13 cellular contexts compared by ENCODE assay signal in genomic region chr19:46782355-46783019, GRCh38. TPM values are rescaled to one million over a fixed set of nuclear protein-coding genes. Genes with fewer than 3 reads are reported as not detected.
DNase-seq lines count a peak whose midpoint lies in the region; ATAC-seq, FAIRE-seq and TF ChIP-seq lines count a peak whose summit lies in the region.
"Had no signal": no experiment of that assay in that cellular context is flagged by ENCODE, and none has a peak within 500 bp of the region (broad histone marks: within the 10 kb centered on the region; RNA-seq: fewer than 3 reads in every experiment).

No MANE protein-coding gene starts in this region.

- H3K4me1 Mint-ChIP-seq in activated CD8-positive, alpha-beta T cell treated with anti-CD3 and anti-CD28 coated beads, Interleukin-2, amount 10 ng/mL, durations not matched to agents 7 days and 5 days (ENCODE audit: low read depth): peaks cover 70% of the 10 kb centered on the region

- H3K27me3 ChIP-seq in BLaER1 (no peaks in the 10 kb centered on the region), keratinocyte (ENCODE audit: control insufficient read depth, extremely low read depth, insufficient read depth, low read length) (no peaks in the 10 kb centered on the region), dorsolateral prefrontal cortex (peaks cover 0 to 13% (median under 1%) of the 10 kb centered on the region in 45 donors)

- H3K4me2 ChIP-seq in BLaER1 (peak overlapping the region; percentile 92), keratinocyte (ENCODE audit: control insufficient read depth, extremely low read depth, insufficient read depth, low read depth, low read length) (no peak overlapping the region)

- H3K36me3 ChIP-seq in BLaER1 (peaks cover 88% of the 10 kb centered on the region), keratinocyte (ENCODE audit: control insufficient read depth in 2 of 2, extremely low read depth in 1 of 2, insufficient read depth in 2 of 2, low read length in 2 of 2) (peaks cover 23 to 55% of the 10 kb centered on the region in 2 experiments)

- CTCF ChIA-PET in GM10248 (lab: Yijun Ruan, JAX): no interaction called here
- CTCF ChIA-PET in activated CD8-positive, alpha-beta T cell treated with anti-CD3 and anti-CD28 coated beads, Interleukin-2, amount 10 ng/mL, durations not matched to agents 7 days and 5 days (lab: Charles Lee): no interaction called here

- no peaks in the 10 kb centered on the region for H3K9me3 ChIP-seq in BLaER1
- H3K9me3 ChIP-seq in keratinocyte (ENCODE audit: control insufficient read depth, low read depth, low read length): no peaks in the 10 kb centered on the region

- H3K27ac ChIP-seq in BLaER1 (peak overlapping the region; percentile 28), keratinocyte (ENCODE audit: control insufficient read depth, insufficient read depth, low read length) (peak overlapping the region; percentile 5), dorsolateral prefrontal cortex (no peak overlapping the region)

- peaks cover 83% of the 10 kb centered on the region for H3K36me3 Mint-ChIP-seq in activated CD8-positive, alpha-beta T cell treated with anti-CD3 and anti-CD28 coated beads, Interleukin-2, amount 10 ng/mL, durations not matched to agents 7 days and 5 days (ENCODE audit: low read depth)

- no peak for TF ChIP-seq CTCF in GM10248 (IDR thresholded peaks at IDR 0.05; ENCODE audit: control extremely low read depth, extremely low read depth, low read depth, missing control alignments)
- TF ChIP-seq CTCF in keratinocyte (optimal IDR thresholded peaks at IDR 0.05 in 1 of 3, IDR thresholded peaks at IDR 0.05 in 1 of 3, conservative IDR thresholded peaks at IDR 0.05 in 1 of 3; ENCODE audit: extremely low read depth in 1 of 3, insufficient read depth in 2 of 3, low read length in 3 of 3): no peak
- no peak for TF ChIP-seq CTCF in dorsolateral prefrontal cortex (IDR thresholded peaks at IDR 0.05 in 54 of 56, conservative IDR thresholded peaks at IDR 0.05 in 2 of 56; ENCODE audit: low read depth in 1 of 56, partially characterized antibody in 56 of 56)

- no peaks in the 10 kb centered on the region for H3K9me3 Mint-ChIP-seq in activated CD8-positive, alpha-beta T cell treated with anti-CD3 and anti-CD28 coated beads, Interleukin-2, amount 10 ng/mL, durations not matched to agents 7 days and 5 days (ENCODE audit: insufficient read depth)

- no peaks in the 10 kb centered on the region for H3K27me3 Mint-ChIP-seq in activated CD8-positive, alpha-beta T cell treated with anti-CD3 and anti-CD28 coated beads, Interleukin-2, amount 10 ng/mL, durations not matched to agents 7 days and 5 days (ENCODE audit: low read depth)

- no peak for ATAC-seq in activated CD8-positive, alpha-beta T cell treated with anti-CD3 and anti-CD28 coated beads, Interleukin-2, amount 10 ng/mL, durations not matched to agents 7 days and 5 days
- ATAC-seq in GM21447 (IDR thresholded peaks at IDR 0.05; ENCODE audit: unreplicated experiment): no peak

- FAIRE-seq in keratinocyte (lab: Jason Lieb, UNC): no peak
- FAIRE-seq: D721Med had no signal

- H3K9me1 ChIP-seq in keratinocyte (ENCODE audit: control insufficient read depth, extremely low read depth, insufficient read depth, low read length): no peaks in the 10 kb centered on the region

- H3K4me3 ChIP-seq in BLaER1 (no peak overlapping the region), keratinocyte (ENCODE audit: control insufficient read depth in 2 of 3, extremely low read depth in 1 of 3, insufficient read depth in 2 of 3, low read depth in 1 of 3, low read length in 3 of 3) (no peak overlapping the region), dorsolateral prefrontal cortex (no peak overlapping the region)

- intact Hi-C loops in dorsolateral prefrontal cortex (cut with DNase I): no loop called here

- H4K20me1 ChIP-seq in BLaER1 (peaks cover 100% of the 10 kb centered on the region), keratinocyte (ENCODE audit: control insufficient read depth, extremely low read depth, insufficient read depth, low read length) (peaks cover 7% of the 10 kb centered on the region)

- peak; percentile 5 for DNase-seq in GM10248 (ENCODE audit: extremely low spot score)
- no peak for DNase-seq in activated CD8-positive, alpha-beta T cell treated with anti-CD3 and anti-CD28 coated beads, Interleukin-2, amount 10 ng/mL, durations not matched to agents 7 days and 5 days
- no peak for DNase-seq in keratinocyte (ENCODE audit: low read depth, low spot score)
- DNase-seq in GDM1 (lab: John Stamatoyannopoulos, UW): no peak
- no peak for DNase-seq in dorsolateral prefrontal cortex
- no peak for DNase-seq in NCI-H1048 (lab: John Stamatoyannopoulos, UW)
- DNase-seq: anterior cingulate cortex, kidney glomerular epithelial cell, MM.1S, NCI-H2171 had no signal

- H3K4me1 ChIP-seq in BLaER1 (peaks cover 71% of the 10 kb centered on the region), keratinocyte (ENCODE audit: control insufficient read depth, extremely low read depth, insufficient read depth, low read length) (peaks cover 27% of the 10 kb centered on the region)

- peak overlapping the region; percentile 11; the same call in 1 of the 2 replicates for H3K9ac ChIP-seq in BLaER1
- no peak overlapping the region for H3K9ac ChIP-seq in keratinocyte (ENCODE audit: control insufficient read depth, extremely low read depth, insufficient read depth, low read length)

- dilution Hi-C loops in keratinocyte (cut with MboI; ENCODE audit: extremely low pct_ligation_motif_present, low sequenced_read_pairs): no loop called here

- H3K27ac Mint-ChIP-seq in activated CD8-positive, alpha-beta T cell treated with anti-CD3 and anti-CD28 coated beads, Interleukin-2, amount 10 ng/mL, durations not matched to agents 7 days and 5 days: peak overlapping the region; percentile 96

- peaks cover 74% of the 10 kb centered on the region for H3K79me2 ChIP-seq in keratinocyte (ENCODE audit: control insufficient read depth, insufficient read depth, low read length)

- H2AFZ ChIP-seq in keratinocyte (ENCODE audit: control insufficient read depth, low read length): no peak overlapping the region

- POLR2A ChIA-PET in GM10248 (lab: Yijun Ruan, JAX): interaction anchor here (0.7 kb wide), 1 partner anchor 23 kb away, joined by 3 read pairs; no protein-coding TSS in a partner anchor
- POLR2A ChIA-PET in activated CD8-positive, alpha-beta T cell treated with anti-CD3 and anti-CD28 coated beads, Interleukin-2, amount 10 ng/mL, durations not matched to agents 7 days and 5 days (lab: Charles Lee): no interaction called here

- peak overlapping the region; percentile 98 for H3K4me3 Mint-ChIP-seq in activated CD8-positive, alpha-beta T cell treated with anti-CD3 and anti-CD28 coated beads, Interleukin-2, amount 10 ng/mL, durations not matched to agents 7 days and 5 days

RNA-seq across cellular contexts. Expression of gene SLC1A5, which starts 5.9 kb away (rescaled TPM):
- 100 to 1,000 TPM; 176 to 178 TPM for total RNA-seq in activated CD8-positive, alpha-beta T cell treated with anti-CD3 and anti-CD28 coated beads, Interleukin-2, amount 10 ng/mL, durations not matched to agents 7 days and 5 days
- 74.8 to 137 TPM (median 90.4 TPM) in 3 replicates for polyA plus RNA-seq in keratinocyte
- polyA plus RNA-seq in keratinocyte (2011; ENCODE audit: low read depth): 101 TPM
- polyA plus RNA-seq in keratinocyte (2011; cell fraction: cytosol; rRNA removed): 53.8 and 70.9 TPM in 2 replicates
- 182 and 206 TPM in 2 replicates for polyA plus RNA-seq in keratinocyte (2011; cell fraction: nucleus; rRNA removed)
- 158 and 196 TPM in 2 replicates for polyA plus RNA-seq in keratinocyte (2012; ENCODE audit: low replicate concordance)
- 111 to 343 TPM (median 153 TPM) in 3 replicates for polyA minus RNA-seq in keratinocyte
- polyA minus RNA-seq in keratinocyte (2011; cell fraction: cytosol; rRNA and poly(A)+ RNA removed): 98.0 TPM
- 134 and 156 TPM in 2 replicates for polyA minus RNA-seq in keratinocyte (2011; cell fraction: nucleus; rRNA and poly(A)+ RNA removed)
- total RNA-seq in dorsolateral prefrontal cortex: 10 to 100 TPM in 9 of 120 experiments, 1 to 10 TPM in 110, under 1 TPM in 1; 0.79 to 17.1 (median 4.6) TPM

RNA-seq across cellular contexts. Expression of gene STRN4, which starts 36.2 kb away (rescaled TPM):
- 10 to 100 TPM; 79.6 to 90.2 TPM for total RNA-seq in activated CD8-positive, alpha-beta T cell treated with anti-CD3 and anti-CD28 coated beads, Interleukin-2, amount 10 ng/mL, durations not matched to agents 7 days and 5 days
- 37.3 to 57.0 TPM (median 45.8 TPM) in 3 replicates for polyA plus RNA-seq in keratinocyte
- polyA plus RNA-seq in keratinocyte (2011; ENCODE audit: low read depth): 59.7 TPM
- polyA plus RNA-seq in keratinocyte (2011; cell fraction: cytosol; rRNA removed): 42.0 and 88.9 TPM in 2 replicates
- 69.4 and 94.0 TPM in 2 replicates for polyA plus RNA-seq in keratinocyte (2011; cell fraction: nucleus; rRNA removed)
- 36.7 and 55.0 TPM in 2 replicates for polyA plus RNA-seq in keratinocyte (2012; ENCODE audit: low replicate concordance)
- polyA minus RNA-seq in keratinocyte: 55.6 to 205 TPM (median 59.7 TPM) in 3 replicates
- polyA minus RNA-seq in keratinocyte (2011; cell fraction: cytosol; rRNA and poly(A)+ RNA removed): 84.6 TPM
- 47.5 and 53.7 TPM in 2 replicates for polyA minus RNA-seq in keratinocyte (2011; cell fraction: nucleus; rRNA and poly(A)+ RNA removed)
- 100 to 1,000 TPM in 19 of 120 experiments, 10 to 100 TPM in 101; 69.7 to 119 (median 86.8) TPM for total RNA-seq in dorsolateral prefrontal cortex

RNA-seq across cellular contexts. Expression of gene FKRP, which starts 36.6 kb away (rescaled TPM):
- 10 to 100 TPM; 15.3 to 18.4 TPM for total RNA-seq in activated CD8-positive, alpha-beta T cell treated with anti-CD3 and anti-CD28 coated beads, Interleukin-2, amount 10 ng/mL, durations not matched to agents 7 days and 5 days
- polyA plus RNA-seq in keratinocyte: 6.1 to 12.6 TPM (median 6.1 TPM) in 3 replicates
- 1.1 TPM for polyA plus RNA-seq in keratinocyte (2011; ENCODE audit: low read depth)
- polyA plus RNA-seq in keratinocyte (2011; cell fraction: cytosol; rRNA removed): 4.2 TPM in 2 replicates
- 24.1 and 28.5 TPM in 2 replicates for polyA plus RNA-seq in keratinocyte (2011; cell fraction: nucleus; rRNA removed)
- 7.8 and 13.2 TPM in 2 replicates for polyA plus RNA-seq in keratinocyte (2012; ENCODE audit: low replicate concordance)
- polyA minus RNA-seq in keratinocyte: 2.8 to 6.7 TPM (median 5.3 TPM) in 3 replicates
- polyA minus RNA-seq in keratinocyte (2011; cell fraction: cytosol; rRNA and poly(A)+ RNA removed): 3.6 TPM
- 9.9 and 19.3 TPM in 2 replicates for polyA minus RNA-seq in keratinocyte (2011; cell fraction: nucleus; rRNA and poly(A)+ RNA removed)
- 10 to 100 TPM; 18.2 to 45.4 (median 30.5) TPM for total RNA-seq in dorsolateral prefrontal cortex

Comparison
In these comparisons a context has a peak if more than half of its experiments do, and no peak if none do; other contexts are left out.
1. H3K27ac ChIP-seq: peak in BLaER1 (single experiment) and keratinocyte (single experiment); none in dorsolateral prefrontal cortex (0 of 59).
2. RNA of gene SLC1A5, which starts 5.9 kb away (total RNA-seq): 176 to 178 TPM in activated CD8-positive, alpha-beta T cell treated with anti-CD3 and anti-CD28 coated beads, Interleukin-2, amount 10 ng/mL, durations not matched to agents 7 days and 5 days; 0.79 to 17.1 TPM in dorsolateral prefrontal cortex; every median in the first group is over 4 times any median in the second.